21 cellular contexts compared by ENCODE assay signal in genomic region chr1:167435484-167435883, GRCh38.
DNase-seq lines count a peak whose midpoint lies in the region; ATAC-seq lines count a peak whose summit lies in the region.
"Had no signal": no experiment of that assay in that cellular context is flagged by ENCODE, and none has a peak within 500 bp of the region (broad histone marks: within the 10 kb centered on the region; RNA-seq: fewer than 3 reads in every experiment).

No MANE protein-coding gene starts in this region.

- peak overlapping the region; percentile 91 for H3K27ac Mint-ChIP-seq in activated T-cell treated with anti-CD3 and anti-CD28 coated beads, Interleukin-2, amount 50 U/mL, for 24 hours
- peak overlapping the region; percentile 94 for H3K27ac Mint-ChIP-seq in T-helper 17 cell
- peak overlapping the region; percentile 92 for H3K27ac Mint-ChIP-seq in central memory CD8-positive, alpha-beta T cell (ENCODE audit: low read depth)
- H3K27ac Mint-ChIP-seq in natural killer cell treated with Interleukin-12 subunit alpha and Interleukin-12 subunit beta and Interleukin-15 and Interleukin-18, amount 100 ng/mL, for 72 hours: peak overlapping the region; percentile 98 to 99
- H3K27ac Mint-ChIP-seq: progenitor cell of endocrine pancreas had no signal

- ATAC-seq in T-helper 17 cell: no peak
- ATAC-seq in central memory CD8-positive, alpha-beta T cell (replicated peaks; ENCODE audit: extremely low read depth, poor library complexity, severe bottlenecking): no peak
- no peak for ATAC-seq in natural killer cell treated with Interleukin-12 subunit alpha and Interleukin-12 subunit beta and Interleukin-15 and Interleukin-18, amount 100 ng/mL, for 72 hours
- no peak for ATAC-seq in GM18873 (IDR thresholded peaks at IDR 0.05; ENCODE audit: low FRiP score, unreplicated experiment)
- ATAC-seq: foreskin keratinocyte, left lung had no signal

- no peak overlapping the region for H3K4me3 Mint-ChIP-seq in activated T-cell treated with anti-CD3 and anti-CD28 coated beads, Interleukin-2, amount 50 U/mL, for 24 hours
- H3K4me3 Mint-ChIP-seq in T-helper 17 cell: peak overlapping the region; percentile 52
- no peak overlapping the region for H3K4me3 Mint-ChIP-seq in central memory CD8-positive, alpha-beta T cell
- H3K4me3 Mint-ChIP-seq in natural killer cell treated with Interleukin-12 subunit alpha and Interleukin-12 subunit beta and Interleukin-15 and Interleukin-18, amount 100 ng/mL, for 72 hours: peak overlapping the region; percentile 70

- peaks cover 64% of the 10 kb centered on the region for H3K4me1 Mint-ChIP-seq in activated T-cell treated with anti-CD3 and anti-CD28 coated beads, Interleukin-2, amount 50 U/mL, for 24 hours (ENCODE audit: low read depth)
- H3K4me1 Mint-ChIP-seq in T-helper 17 cell: peaks cover 44% of the 10 kb centered on the region
- H3K4me1 Mint-ChIP-seq in central memory CD8-positive, alpha-beta T cell: peaks cover 57% of the 10 kb centered on the region
- H3K4me1 Mint-ChIP-seq in natural killer cell treated with Interleukin-12 subunit alpha and Interleukin-12 subunit beta and Interleukin-15 and Interleukin-18, amount 100 ng/mL, for 72 hours (ENCODE audit: low read depth in 2 of 2): peaks cover 73 to 81% of the 10 kb centered on the region in 2 donors

- no peaks in the 10 kb centered on the region for H3K27me3 Mint-ChIP-seq in activated T-cell treated with anti-CD3 and anti-CD28 coated beads, Interleukin-2, amount 50 U/mL, for 24 hours
- no peaks in the 10 kb centered on the region for H3K27me3 Mint-ChIP-seq in T-helper 17 cell
- H3K27me3 Mint-ChIP-seq in central memory CD8-positive, alpha-beta T cell: no peaks in the 10 kb centered on the region
- H3K27me3 Mint-ChIP-seq in natural killer cell treated with Interleukin-12 subunit alpha and Interleukin-12 subunit beta and Interleukin-15 and Interleukin-18, amount 100 ng/mL, for 72 hours: no peaks in the 10 kb centered on the region

- H3K36me3 Mint-ChIP-seq in activated T-cell treated with anti-CD3 and anti-CD28 coated beads, Interleukin-2, amount 50 U/mL, for 24 hours (ENCODE audit: low read depth): peaks cover 93% of the 10 kb centered on the region
- H3K36me3 Mint-ChIP-seq in T-helper 17 cell (ENCODE audit: low read depth): peaks cover 9% of the 10 kb centered on the region
- H3K36me3 Mint-ChIP-seq in central memory CD8-positive, alpha-beta T cell (ENCODE audit: insufficient read depth): peaks cover 52% of the 10 kb centered on the region
- H3K36me3 Mint-ChIP-seq in natural killer cell treated with Interleukin-12 subunit alpha and Interleukin-12 subunit beta and Interleukin-15 and Interleukin-18, amount 100 ng/mL, for 72 hours: peaks cover 34% of the 10 kb centered on the region

- no peaks in the 10 kb centered on the region for H3K9me3 ChIP-seq in T-helper 17 cell (ENCODE audit: control insufficient read depth, low read length, poor library complexity, severe bottlenecking)
- H3K9me3 ChIP-seq: ascending aorta, left lung, testis had no signal

- no peak for DNase-seq in activated T-cell treated with anti-CD3 and anti-CD28 coated beads, Interleukin-2, amount 50 U/mL, for 24 hours
- DNase-seq in activated T-cell treated with anti-CD3 and anti-CD28 coated beads, Interleukin-2, amount 50 U/mL, for 48 hours: no peak
- DNase-seq in T-helper 17 cell (no peak), NCI-H82 treated with DMSO at 0.1 percent for 48 hours (lab: John Stamatoyannopoulos, UW; ENCODE audit: unreplicated experiment) (no peak)
- DNase-seq in central memory CD8-positive, alpha-beta T cell (ENCODE audit: low spot score in 2 of 2): no peak
- DNase-seq in natural killer cell treated with Interleukin-12 subunit alpha and Interleukin-12 subunit beta and Interleukin-15 and Interleukin-18, amount 100 ng/mL, for 72 hours (ENCODE audit: low spot score): no peak
- DNase-seq in stimulated activated CD4-positive, alpha-beta T cell treated with anti-CD3 and anti-CD28 coated beads, Interleukin-4, amount 100 ng/mL, for 4 hours: no peak
- DNase-seq: caudate nucleus, DMS 273 treated with DMSO at 0.1 percent for 48 hours, dorsolateral prefrontal cortex, foreskin keratinocyte, NCI-H187 treated with DMSO at 0.1 percent for 48 hours, NCI-H345, NCI-H82, OCI-M1, Right ventricle myocardium superior, testis had no signal

- no peaks in the 10 kb centered on the region for H3K9me3 Mint-ChIP-seq in activated T-cell treated with anti-CD3 and anti-CD28 coated beads, Interleukin-2, amount 50 U/mL, for 24 hours
- H3K9me3 Mint-ChIP-seq in central memory CD8-positive, alpha-beta T cell: no peaks in the 10 kb centered on the region
- H3K9me3 Mint-ChIP-seq in natural killer cell treated with Interleukin-12 subunit alpha and Interleukin-12 subunit beta and Interleukin-15 and Interleukin-18, amount 100 ng/mL, for 72 hours: no peaks in the 10 kb centered on the region

Comparison
In these comparisons a context has a peak if more than half of its experiments do, and no peak if none do; other contexts are left out.
1. H3K4me3 Mint-ChIP-seq: peak in T-helper 17 cell (single experiment) and natural killer cell treated with Interleukin-12 subunit alpha and Interleukin-12 subunit beta and Interleukin-15 and Interleukin-18, amount 100 ng/mL, for 72 hours (single experiment); none in activated T-cell treated with anti-CD3 and anti-CD28 coated beads, Interleukin-2, amount 50 U/mL, for 24 hours (single experiment) and central memory CD8-positive, alpha-beta T cell (single experiment).
2. Peak in every context shown above with its lines, with median percentiles within 50 percentile points of each other: H3K27ac Mint-ChIP-seq.